Comparison of ENCODE assay signal across 20 cellular contexts in genomic region chr4:39104255-39104654, GRCh38.
"Had no signal": no experiment of that assay in that cellular context is flagged by ENCODE, and none has a peak within 500 bp of the region (broad histone marks: within the 10 kb centered on the region; RNA-seq: fewer than 3 reads in every experiment).

No MANE protein-coding gene starts in this region.

- H3K36me3 ChIP-seq: neutrophil had no signal

- H3K4me3 Mint-ChIP-seq: naive thymus-derived CD8-positive, alpha-beta T cell had no signal

- H3K9me3 ChIP-seq: neutrophil, right atrium auricular region, sigmoid colon, stomach had no signal

- H3K4me3 ChIP-seq: hepatocyte, right atrium auricular region, sigmoid colon, skin epidermis, stomach had no signal

- DNase-seq: effector memory CD4-positive, alpha-beta T cell; foreskin fibroblast; head of caudate nucleus; kidney; mammary epithelial cell; naive thymus-derived CD8-positive, alpha-beta T cell; posterior cingulate gyrus; sigmoid colon; stimulated activated CD4-positive, alpha-beta T cell treated with anti-CD3 and anti-CD28 coated beads, Interleukin-2, amount 100 ng/mL, for 24 hours; stimulated activated naive CD4-positive, alpha-beta T cell; stomach; substantia nigra; trophoblast cell had no signal

- H3K27ac ChIP-seq: hepatocyte, neutrophil, right atrium auricular region, sigmoid colon, skin epidermis, stomach had no signal

- H3K27me3 Mint-ChIP-seq: naive thymus-derived CD8-positive, alpha-beta T cell had no signal

- H3K4me1 ChIP-seq: right atrium auricular region, sigmoid colon, stomach had no signal

- FAIRE-seq: endometrium, kidney had no signal

- H3K4me1 Mint-ChIP-seq: naive thymus-derived CD8-positive, alpha-beta T cell had no signal

- ATAC-seq: esophagus mucosa; left lobe of liver; naive thymus-derived CD8-positive, alpha-beta T cell had no signal

- H3K27me3 ChIP-seq: hepatocyte, neutrophil, right atrium auricular region, sigmoid colon, stomach had no signal
